Comparison of ENCODE assay signal across 8 cellular contexts in genomic region chr6:158645064-158646022, GRCh38. TPM values are rescaled to one million over a fixed set of nuclear protein-coding genes. Genes with fewer than 3 reads are reported as not detected.
DNase-seq lines count a peak whose midpoint lies in the region; ATAC-seq, FAIRE-seq and TF ChIP-seq lines count a peak whose summit lies in the region.

No MANE protein-coding gene starts in this region.

- H3K4me2 ChIP-seq in keratinocyte (ENCODE audit: control insufficient read depth, extremely low read depth, insufficient read depth, low read depth, low read length) = peak overlapping the region; percentile 81

- H3K4me1 Mint-ChIP-seq in activated naive CD4-positive, alpha-beta T cell treated with anti-CD3 and anti-CD28 coated beads, Interleukin-2, amount 50 U/mL, for 24 hours = peaks cover 77% of the 10 kb centered on the region

- H3K27me3 ChIP-seq in right atrium auricular region (no peaks in the 10 kb centered on the region), keratinocyte (ENCODE audit: control insufficient read depth, extremely low read depth, insufficient read depth, low read length) (no peaks in the 10 kb centered on the region), subcutaneous abdominal adipose tissue (ENCODE audit: control insufficient read depth in 5 of 5, insufficient read depth in 4 of 5, low read length in 5 of 5) (no peaks in the 10 kb centered on the region)

- H3K4me3 ChIP-seq in right atrium auricular region = peak overlapping the region; percentile 71 to 99
- peak overlapping the region; percentile 67 to 78 (median 77) for H3K4me3 ChIP-seq in keratinocyte (ENCODE audit: control insufficient read depth in 2 of 3, extremely low read depth in 1 of 3, insufficient read depth in 2 of 3, low read depth in 1 of 3, low read length in 3 of 3)
- peak overlapping the region; percentile 84 to 94 (median 89) for H3K4me3 ChIP-seq in subcutaneous abdominal adipose tissue (ENCODE audit: low read depth in 1 of 5, low read length in 5 of 5)

- peaks cover 7% of the 10 kb centered on the region for H3K36me3 Mint-ChIP-seq in activated naive CD4-positive, alpha-beta T cell treated with anti-CD3 and anti-CD28 coated beads, Interleukin-2, amount 50 U/mL, for 24 hours

- no peaks in the 10 kb centered on the region for H3K27me3 Mint-ChIP-seq in activated naive CD4-positive, alpha-beta T cell treated with anti-CD3 and anti-CD28 coated beads, Interleukin-2, amount 50 U/mL, for 24 hours

- peak overlapping the region; percentile 85 for H2AFZ ChIP-seq in keratinocyte (ENCODE audit: control insufficient read depth, low read length)

- H3K4me1 ChIP-seq in right atrium auricular region (peaks cover 0 to 62% of the 10 kb centered on the region in 2 donors), keratinocyte (ENCODE audit: control insufficient read depth, extremely low read depth, insufficient read depth, low read length) (peaks cover 50% of the 10 kb centered on the region), subcutaneous abdominal adipose tissue (ENCODE audit: control insufficient read depth in 5 of 5, insufficient read depth in 5 of 5, low read length in 5 of 5) (peaks cover 4 to 38% (median 27%) of the 10 kb centered on the region in 5 donors)

- H3K9ac ChIP-seq in keratinocyte (ENCODE audit: control insufficient read depth, extremely low read depth, insufficient read depth, low read length) (peak overlapping the region; percentile 96), subcutaneous abdominal adipose tissue (ENCODE audit: low read length in 5 of 5) (peak overlapping the region in 4 of 5 donors; percentile 62 to 96 (median 90))

- H3K27ac ChIP-seq in right atrium auricular region (peak overlapping the region; percentile 98 to 100), keratinocyte (ENCODE audit: control insufficient read depth, insufficient read depth, low read length) (peak overlapping the region; percentile 90), subcutaneous abdominal adipose tissue (ENCODE audit: low read depth, low read length) (peak overlapping the region; percentile 82)

- TF ChIP-seq CTCF in right atrium auricular region (IDR thresholded peaks at IDR 0.05) (no peak), keratinocyte (optimal IDR thresholded peaks at IDR 0.05 in 1 of 3, IDR thresholded peaks at IDR 0.05 in 1 of 3, conservative IDR thresholded peaks at IDR 0.05 in 1 of 3; ENCODE audit: extremely low read depth in 1 of 3, insufficient read depth in 2 of 3, low read length in 3 of 3) (no peak)

- intact Hi-C loops in Right ventricle myocardium superior (cut with DNase I) = no loop called here

- peaks cover 34% of the 10 kb centered on the region for H3K79me2 ChIP-seq in keratinocyte (ENCODE audit: control insufficient read depth, insufficient read depth, low read length)

- peak overlapping the region; percentile 94 for H3K27ac Mint-ChIP-seq in activated naive CD4-positive, alpha-beta T cell treated with anti-CD3 and anti-CD28 coated beads, Interleukin-2, amount 50 U/mL, for 24 hours

- H3K9me1 ChIP-seq in keratinocyte (ENCODE audit: control insufficient read depth, extremely low read depth, insufficient read depth, low read length) = no peaks in the 10 kb centered on the region

- DNase-seq in right atrium auricular region (ENCODE audit: low spot score) (no peak), Right ventricle myocardium superior (no peak), keratinocyte (ENCODE audit: low read depth, low spot score) (no peak), Kasumi-1 (lab: John Stamatoyannopoulos, UW) (no peak), EL (no peak)

- peak overlapping the region; percentile 99 for H3K4me3 Mint-ChIP-seq in activated naive CD4-positive, alpha-beta T cell treated with anti-CD3 and anti-CD28 coated beads, Interleukin-2, amount 50 U/mL, for 24 hours

- H3K9me3 ChIP-seq in right atrium auricular region = no peaks in the 10 kb centered on the region
- no peaks in the 10 kb centered on the region for H3K9me3 ChIP-seq in keratinocyte (ENCODE audit: control insufficient read depth, low read depth, low read length)
- H3K9me3 ChIP-seq in subcutaneous abdominal adipose tissue (ENCODE audit: control insufficient read depth in 5 of 5, low read length in 5 of 5) = no peaks in the 10 kb centered on the region

- dilution Hi-C loops in keratinocyte (cut with MboI; ENCODE audit: extremely low pct_ligation_motif_present, low sequenced_read_pairs) = no loop called here

- H3K9me3 Mint-ChIP-seq in activated naive CD4-positive, alpha-beta T cell treated with anti-CD3 and anti-CD28 coated beads, Interleukin-2, amount 50 U/mL, for 24 hours = no peaks in the 10 kb centered on the region

- FAIRE-seq in keratinocyte (lab: Jason Lieb, UNC) = no peak

- H3K36me3 ChIP-seq in right atrium auricular region (no peaks in the 10 kb centered on the region), keratinocyte (ENCODE audit: control insufficient read depth in 2 of 2, extremely low read depth in 1 of 2, insufficient read depth in 2 of 2, low read length in 2 of 2) (peaks cover 3 to 5% of the 10 kb centered on the region in 2 experiments), subcutaneous abdominal adipose tissue (ENCODE audit: control insufficient read depth in 5 of 5, insufficient read depth in 5 of 5, low read length in 5 of 5) (peaks cover 0 to 4% (median 4%) of the 10 kb centered on the region in 5 donors)

- ATAC-seq in Right ventricle myocardium superior (ENCODE audit: poor library complexity) (no peak), HG03354 (IDR thresholded peaks at IDR 0.05; ENCODE audit: poor library complexity, severe bottlenecking, unreplicated experiment) (no peak)

- peaks cover 5% of the 10 kb centered on the region for H4K20me1 ChIP-seq in keratinocyte (ENCODE audit: control insufficient read depth, extremely low read depth, insufficient read depth, low read length)

RNA-seq across cellular contexts. Expression of gene DYNLT1, which starts 0.8 kb away (rescaled TPM):
- 10 to 100 TPM; 57.3 to 91.5 TPM for total RNA-seq in right atrium auricular region
- 128 TPM for total RNA-seq in Right ventricle myocardium superior
- polyA plus RNA-seq in keratinocyte = 234 to 366 TPM (median 354 TPM) in 3 replicates
- 110 TPM for polyA plus RNA-seq in keratinocyte (2011; ENCODE audit: low read depth)
- polyA plus RNA-seq in keratinocyte (2011; cell fraction: cytosol; rRNA removed) = 292 and 484 TPM in 2 replicates
- polyA plus RNA-seq in keratinocyte (2011; cell fraction: nucleus; rRNA removed) = 155 and 183 TPM in 2 replicates
- polyA plus RNA-seq in keratinocyte (2012; ENCODE audit: low replicate concordance) = 167 and 223 TPM in 2 replicates
- polyA minus RNA-seq in keratinocyte = 125 to 166 TPM (median 156 TPM) in 3 replicates
- 78.5 TPM for polyA minus RNA-seq in keratinocyte (2011; cell fraction: cytosol; rRNA and poly(A)+ RNA removed)
- polyA minus RNA-seq in keratinocyte (2011; cell fraction: nucleus; rRNA and poly(A)+ RNA removed) = 18.9 and 29.7 TPM in 2 replicates

RNA-seq across cellular contexts. Expression of gene SYTL3, which starts 4.5 kb away (rescaled TPM):
- total RNA-seq in right atrium auricular region (1 to 10 TPM; 4.2 to 5.6 TPM), Right ventricle myocardium superior (11.7 TPM)
- 0.93 to 1.9 TPM (median 1.4 TPM) in 3 replicates for polyA plus RNA-seq in keratinocyte
- polyA plus RNA-seq in keratinocyte (2011; ENCODE audit: low read depth) = 1.0 TPM
- 1.1 TPM in 2 replicates for polyA plus RNA-seq in keratinocyte (2011; cell fraction: cytosol; rRNA removed)
- 1.4 and 1.8 TPM in 2 replicates for polyA plus RNA-seq in keratinocyte (2011; cell fraction: nucleus; rRNA removed)
- 1.3 and 1.8 TPM in 2 replicates for polyA plus RNA-seq in keratinocyte (2012; ENCODE audit: low replicate concordance)
- 0.33 to 1.0 TPM (median 0.49 TPM) in 3 replicates for polyA minus RNA-seq in keratinocyte
- polyA minus RNA-seq in keratinocyte (2011; cell fraction: cytosol; rRNA and poly(A)+ RNA removed) = 1.2 TPM
- polyA minus RNA-seq in keratinocyte (2011; cell fraction: nucleus; rRNA and poly(A)+ RNA removed) = 0.54 and 0.63 TPM in 2 replicates
